ENCODE assay signal across 30 cellular contexts in genomic region chr17:10799407-10799806, GRCh38. TPM values are rescaled to one million over a fixed set of nuclear protein-coding genes. Genes with fewer than 3 reads are reported as not detected.
A peak's percentile ranks its signal among the peaks of the same experiment; 100 is the strongest.
DNase-seq lines count a peak whose midpoint lies in the region; ATAC-seq and TF ChIP-seq lines count a peak whose summit lies in the region.
"Had no signal": no experiment of that assay in that cellular context is flagged by ENCODE, and none has a peak within 500 bp of the region (broad histone marks: within the 10 kb centered on the region; RNA-seq: fewer than 3 reads in every experiment).

No MANE protein-coding gene starts in this region.

- TF ChIP-seq POLR2A in adrenal gland (IDR thresholded peaks at IDR 0.05) (no peak), stomach (IDR thresholded peaks at IDR 0.05) (no peak), esophagus muscularis mucosa (IDR thresholded peaks at IDR 0.05; ENCODE audit: low read depth) (no peak)

- ATAC-seq in left colon (peak; percentile 9), HG02970 (IDR thresholded peaks at IDR 0.05; ENCODE audit: low FRiP score, unreplicated experiment) (no peak)
- ATAC-seq: activated CD8-positive, alpha-beta memory T cell treated with anti-CD3 and anti-CD28 coated beads, Interleukin-2, amount 10 ng/mL, durations not matched to agents 7 days and 5 days; stimulated activated naive CD8-positive, alpha-beta T cell treated with anti-CD3 and anti-CD28 coated beads, Interleukin-15, amount 100 ng/mL, for 72 hours had no signal

- H3K9me3 ChIP-seq in MG63 = no peaks in the 10 kb centered on the region
- H3K9me3 ChIP-seq in adrenal gland (replicated peaks in 1 of 3) = no peaks in the 10 kb centered on the region
- H3K9me3 ChIP-seq in stomach = no peaks in the 10 kb centered on the region
- no peaks in the 10 kb centered on the region for H3K9me3 ChIP-seq in esophagus muscularis mucosa
- H3K9me3 ChIP-seq: HAP-1 had no signal

- TF ChIP-seq EP300 in stomach (IDR thresholded peaks at IDR 0.05) (no peak), esophagus muscularis mucosa (IDR thresholded peaks at IDR 0.05) (no peak)

- no peak for TF ChIP-seq CTCF in adrenal gland (IDR thresholded peaks at IDR 0.05)
- no peak for TF ChIP-seq CTCF in stomach (IDR thresholded peaks at IDR 0.05)
- TF ChIP-seq CTCF in esophagus muscularis mucosa (IDR thresholded peaks at IDR 0.05) = no peak

- H3K4me1 ChIP-seq in adrenal gland (replicated peaks in 1 of 2) (peaks cover 18 to 19% of the 10 kb centered on the region in 2 donors), stomach (peaks cover 16 to 53% (median 36%) of the 10 kb centered on the region in 4 donors), esophagus muscularis mucosa (peaks cover 0 to 9% (median 7%) of the 10 kb centered on the region in 4 donors)
- H3K4me1 ChIP-seq: HAP-1 had no signal

- WGBS in adrenal gland, 4 donors = 30 to 61% (median 39%) methylated on average over 7 of the region's 7 CpGs
- WGBS in stomach, 5 donors = 24 to 43% (median 38%) methylated on average over 7 of the region's 7 CpGs
- WGBS in esophagus muscularis mucosa = 73% methylated on average over 7 of the region's 7 CpGs

- DNase-seq in MG63 (peak; percentile 41), adrenal gland (peak in 5 of 7 donors; percentile 51 to 83 (median 80)), left colon (no peak), stomach (no peak), T-helper 1 cell (no peak), esophagus muscularis mucosa (ENCODE audit: extremely low spot score) (no peak)
- DNase-seq: activated CD4-positive, alpha-beta T cell treated with anti-CD3 and anti-CD28 coated beads for 48 hours; activated CD8-positive, alpha-beta memory T cell treated with anti-CD3 and anti-CD28 coated beads, Interleukin-2, amount 10 ng/mL, durations not matched to agents 7 days and 5 days; activated naive CD4-positive, alpha-beta T cell treated with anti-CD3 and anti-CD28 coated beads, Interleukin-2, amount 50 U/mL, for 16 hours; aorta; CD4-positive, CD25-positive, alpha-beta regulatory T cell; central memory CD4-positive, alpha-beta T cell; DMS 273 treated with DMSO at 0.1 percent for 48 hours; foreskin melanocyte; KG1; naive B cell; NCI-H1105 treated with DMSO at 0.1 percent for 48 hours; NCI-H2029 treated with DMSO at 0.1 percent for 48 hours; NCI-H345; NCI-H774; OCI-M1; stimulated activated naive CD8-positive, alpha-beta T cell treated with anti-CD3 and anti-CD28 coated beads, Interleukin-15, amount 100 ng/mL, for 72 hours had no signal

- H3K36me3 ChIP-seq in MG63 = no peaks in the 10 kb centered on the region
- H3K36me3 ChIP-seq in adrenal gland (replicated peaks in 1 of 2) = no peaks in the 10 kb centered on the region
- H3K36me3 ChIP-seq in stomach = peaks cover 0 to 19% (median 4%) of the 10 kb centered on the region in 4 donors
- H3K36me3 ChIP-seq in esophagus muscularis mucosa = no peaks in the 10 kb centered on the region
- H3K36me3 ChIP-seq: HAP-1 had no signal

- intact Hi-C loops in adrenal gland (cut with DNase I) (no loop called here), left colon (cut with DNase I, micrococcal nuclease) (no loop called here), stomach (cut with DNase I; ENCODE audit: low total_unique reads) (no loop called here), esophagus muscularis mucosa (cut with DNase I) (no loop called here)

- no peak overlapping the region for H3K4me3 ChIP-seq in MG63
- H3K4me3 ChIP-seq in adrenal gland = no peak overlapping the region
- no peak overlapping the region for H3K4me3 ChIP-seq in stomach
- H3K4me3 ChIP-seq in esophagus muscularis mucosa = no peak overlapping the region
- H3K4me3 ChIP-seq: HAP-1 had no signal

- H3K27ac ChIP-seq in adrenal gland (peak overlapping the region in 2 of 5 donors; percentile 0 to 26), stomach (peak overlapping the region; percentile 86 to 96 (median 89)), esophagus muscularis mucosa (replicated peaks in 1 of 4) (no peak overlapping the region)

- H3K27me3 ChIP-seq in MG63 = no peaks in the 10 kb centered on the region; the same call in 1 of the 2 replicates
- H3K27me3 ChIP-seq in adrenal gland = no peaks in the 10 kb centered on the region
- H3K27me3 ChIP-seq in stomach = no peaks in the 10 kb centered on the region
- H3K27me3 ChIP-seq in esophagus muscularis mucosa = no peaks in the 10 kb centered on the region

RNA-seq across cellular contexts. Expression of gene TMEM238L, which starts 4.5 kb away (rescaled TPM):
- not detected in 2 replicates for total RNA-seq in MG63 (2014; rRNA removed; shearing (Covaris generic); ENCODE audit: low replicate concordance)
- total RNA-seq in adrenal gland (under 1 TPM in 1 of 8 donors, not detected in 7; 0.14 TPM), left colon (10 to 100 TPM; 89.7 to 95.0 TPM), stomach (100 to 1,000 TPM in 1 of 5 donors, 10 to 100 TPM in 4; 18.7 to 190 (median 51.2) TPM), esophagus muscularis mucosa (not detected)
- polyA plus RNA-seq in adrenal gland (under 1 TPM in 1 of 3 donors, not detected in 2; 0.07 TPM), stomach (10 to 100 TPM in 2 of 3 donors, 1 to 10 TPM in 1; 2.2 to 55.9 (median 19.2) TPM)
- total RNA-seq: activated CD8-positive, alpha-beta memory T cell treated with anti-CD3 and anti-CD28 coated beads, Interleukin-2, amount 10 ng/mL, durations not matched to agents 7 days and 5 days; aorta; CD4-positive, CD25-positive, alpha-beta regulatory T cell; dermis microvascular lymphatic vessel endothelial cell; endothelial cell of umbilical vein; lung microvascular endothelial cell; osteoblast; T-helper 1 cell treated with Interleukin-12 subunit alpha and Interleukin-12 subunit beta and Interleukin-4 antibody, amounts not matched to agents 30 ng/mL and 1 ng/mL, for 36 hours had no signal
- polyA plus RNA-seq: CD4-positive, CD25-positive, alpha-beta regulatory T cell; endothelial cell of umbilical vein had no signal

RNA-seq across cellular contexts. Expression of gene PIRT, which starts 38.5 kb away (rescaled TPM):
- total RNA-seq in MG63 (2014; rRNA removed; shearing (Covaris generic); ENCODE audit: low replicate concordance) = not detected in 2 replicates
- total RNA-seq in adrenal gland (1 to 10 TPM in 2 of 8 donors, under 1 TPM in 2, not detected in 4; 0.10 to 1.8 (median 0.74) TPM), left colon (1 to 10 TPM in 1 of 2 donors, under 1 TPM in 1; 0.58 to 1.1 TPM), stomach (1 to 10 TPM in 1 of 5 donors, under 1 TPM in 1, not detected in 3; under 0.01 to 2.6 TPM), esophagus muscularis mucosa (1 to 10 TPM in 3 of 4 donors, under 1 TPM in 1; 0.42 to 3.5 (median 1.5) TPM)
- polyA plus RNA-seq in adrenal gland (under 1 TPM; 0.10 to 0.84 (median 0.16) TPM), stomach (under 1 TPM in 2 of 3 donors, not detected in 1; 0.06 to 0.55 TPM)
- total RNA-seq: activated CD8-positive, alpha-beta memory T cell treated with anti-CD3 and anti-CD28 coated beads, Interleukin-2, amount 10 ng/mL, durations not matched to agents 7 days and 5 days; CD4-positive, CD25-positive, alpha-beta regulatory T cell; dermis microvascular lymphatic vessel endothelial cell; endothelial cell of umbilical vein; lung microvascular endothelial cell; osteoblast; T-helper 1 cell treated with Interleukin-12 subunit alpha and Interleukin-12 subunit beta and Interleukin-4 antibody, amounts not matched to agents 30 ng/mL and 1 ng/mL, for 36 hours; ureter had no signal
- polyA plus RNA-seq: aorta; CD4-positive, CD25-positive, alpha-beta regulatory T cell; endothelial cell of umbilical vein had no signal

Comparison
In these comparisons a context has a peak if more than half of its experiments do, and no peak if none do; other contexts are left out.
1. DNase-seq: peak in MG63 (single experiment) and adrenal gland (5 of 7); none in left colon (0 of 2), stomach (single experiment), T-helper 1 cell (0 of 5) and esophagus muscularis mucosa (single experiment).
2. H3K27ac ChIP-seq: peak in stomach (5 of 5); none in esophagus muscularis mucosa (0 of 4).
3. RNA of gene TMEM238L, which starts 4.5 kb away (total RNA-seq): 89.7 to 95.0 TPM in left colon and 18.7 to 190 TPM in stomach; not detected in MG63, 0.14 TPM in adrenal gland and not detected in esophagus muscularis mucosa; every median in the first group is over 10 times any median in the second.